ENCODE assay signal across 13 cellular contexts in the genomic region with DNA sequence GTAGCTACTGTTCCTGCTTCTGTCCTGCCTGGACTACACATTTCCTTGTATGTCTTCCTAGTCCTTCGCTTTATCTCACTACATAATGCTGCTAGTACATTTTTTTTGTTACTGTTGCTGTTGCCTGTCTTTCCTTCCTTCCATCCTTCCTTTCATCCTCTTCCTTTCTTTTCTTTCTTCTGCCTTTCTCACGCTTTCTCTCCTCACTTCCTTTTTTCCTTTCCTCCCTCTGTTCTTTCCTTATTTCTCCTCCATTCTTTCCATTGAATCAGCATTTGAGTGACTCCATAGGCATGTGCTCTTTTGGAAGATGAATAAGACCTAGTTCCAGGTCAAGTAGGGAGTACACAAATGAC. TPM values are rescaled to one million over a fixed set of nuclear protein-coding genes. Genes with fewer than 3 reads are reported as not detected.
DNase-seq lines count a peak whose midpoint lies in the region; ATAC-seq and TF ChIP-seq lines count a peak whose summit lies in the region.
"Had no signal": no experiment of that assay in that cellular context is flagged by ENCODE, and none has a peak within 500 bp of the region (broad histone marks: within the 10 kb centered on the region; RNA-seq: fewer than 3 reads in every experiment).

No MANE protein-coding gene starts in this region.

- H3K4me3 ChIP-seq in AG04450 (ENCODE audit: low read depth, low read length) = no peak overlapping the region
- no peak overlapping the region for H3K4me3 ChIP-seq in breast epithelium
- no peak overlapping the region for H3K4me3 ChIP-seq in neural progenitor cell
- H3K4me3 ChIP-seq: testis had no signal

- DNase-seq in AG04450 (ENCODE audit: low read depth, low spot score) = no peak
- no peak for DNase-seq in HFFc6
- no peak for DNase-seq in breast epithelium (ENCODE audit: low spot score in 2 of 2)
- no peak for DNase-seq in osteocyte (ENCODE audit: extremely low spot score, unreplicated experiment)
- DNase-seq in activated CD8-positive, alpha-beta memory T cell treated with anti-CD3 and anti-CD28 coated beads, Interleukin-2, amount 50 U/mL, for 48 hours = no peak
- DNase-seq in NCI-H2107 treated with DMSO at 0.1 percent for 48 hours (lab: John Stamatoyannopoulos, UW; ENCODE audit: unreplicated experiment) = no peak
- no peak for DNase-seq in neural progenitor cell (ENCODE audit: low spot score)
- DNase-seq: left colon, natural killer cell, NCI-H2081 treated with DMSO at 0.1 percent for 48 hours, small intestine, testis had no signal

- H3K36me3 Mint-ChIP-seq in HFFc6 (ENCODE audit: low read depth) = peaks cover 27% of the 10 kb centered on the region
- peaks cover 21% of the 10 kb centered on the region for H3K36me3 Mint-ChIP-seq in osteocyte (ENCODE audit: unreplicated experiment)
- peaks cover 27% of the 10 kb centered on the region for H3K36me3 Mint-ChIP-seq in neural progenitor cell
- H3K36me3 Mint-ChIP-seq: natural killer cell had no signal

- no peak overlapping the region for H2AFZ ChIP-seq in neural progenitor cell (replicated peaks)

- H3K4me1 Mint-ChIP-seq in HFFc6 (ENCODE audit: low read depth) = peaks cover 23% of the 10 kb centered on the region
- H3K4me1 Mint-ChIP-seq in osteocyte (ENCODE audit: unreplicated experiment) = peaks cover 22% of the 10 kb centered on the region
- H3K4me1 Mint-ChIP-seq in neural progenitor cell = no peaks in the 10 kb centered on the region

- H3K27me3 ChIP-seq in AG04450 (ENCODE audit: control insufficient read depth, insufficient read depth, low read length) (no peaks in the 10 kb centered on the region), breast epithelium (no peaks in the 10 kb centered on the region), neural progenitor cell (no peaks in the 10 kb centered on the region)
- H3K27me3 ChIP-seq: testis had no signal

- H3F3A ChIP-seq in neural progenitor cell (ENCODE audit: low read depth) = no peaks in the 10 kb centered on the region

- ATAC-seq in GM21737 (IDR thresholded peaks at IDR 0.05; ENCODE audit: unreplicated experiment) = no peak
- ATAC-seq: left colon, natural killer cell had no signal

- POLR2A ChIA-PET in AG04450 (lab: Yijun Ruan, JAX) = interaction anchor here (1.3 to 2.0 kb wide), 3 partner anchors 9 to 64 kb away, joined by 3 to 22 read pairs (median 6); no protein-coding TSS in a partner anchor

- H3K27me3 Mint-ChIP-seq in HFFc6 (ENCODE audit: insufficient read depth) (no peaks in the 10 kb centered on the region), osteocyte (ENCODE audit: unreplicated experiment) (no peaks in the 10 kb centered on the region), neural progenitor cell (ENCODE audit: insufficient read depth, low read depth) (no peaks in the 10 kb centered on the region)

- peak overlapping the region; percentile 41 for H3K4me3 Mint-ChIP-seq in HFFc6
- H3K4me3 Mint-ChIP-seq in osteocyte (ENCODE audit: unreplicated experiment) = no peak overlapping the region
- no peak overlapping the region for H3K4me3 Mint-ChIP-seq in neural progenitor cell
- H3K4me3 Mint-ChIP-seq: natural killer cell had no signal

- H4K20me1 ChIP-seq in neural progenitor cell (ENCODE audit: low read depth) = no peaks in the 10 kb centered on the region

- no peak overlapping the region for H3K4me2 ChIP-seq in neural progenitor cell

- no peak for TF ChIP-seq POLR2A in breast epithelium (IDR thresholded peaks at IDR 0.05)

- H3K9ac ChIP-seq in neural progenitor cell = no peak overlapping the region

- intact Hi-C loops in breast epithelium (cut with DNase I; ENCODE audit: low total_unique reads) = no loop called here

- H3K9me3 Mint-ChIP-seq in HFFc6 (no peaks in the 10 kb centered on the region), osteocyte (ENCODE audit: unreplicated experiment) (no peaks in the 10 kb centered on the region), neural progenitor cell (no peaks in the 10 kb centered on the region)
- H3K9me3 Mint-ChIP-seq: natural killer cell had no signal

- peaks cover 16% of the 10 kb centered on the region for H3K79me2 ChIP-seq in neural progenitor cell (ENCODE audit: low read depth)

- H3K4me1 ChIP-seq in breast epithelium (no peaks in the 10 kb centered on the region), neural progenitor cell (no peaks in the 10 kb centered on the region)
- H3K4me1 ChIP-seq: testis had no signal

- H3K27ac ChIP-seq in AG04450 (ENCODE audit: low read depth, low read length) = peak overlapping the region; percentile 75
- peak overlapping the region; percentile 77 to 78 for H3K27ac ChIP-seq in breast epithelium
- no peak overlapping the region for H3K27ac ChIP-seq in neural progenitor cell
- H3K27ac ChIP-seq: testis had no signal

- no peak for TF ChIP-seq CTCF in AG04450 (IDR thresholded peaks at IDR 0.05; ENCODE audit: low read depth, low read length)
- no peak for TF ChIP-seq CTCF in HFFc6 (IDR thresholded peaks at IDR 0.05)
- no peak for TF ChIP-seq CTCF in breast epithelium (IDR thresholded peaks at IDR 0.05)
- TF ChIP-seq CTCF in osteocyte (IDR thresholded peaks at IDR 0.05) = no peak
- no peak for TF ChIP-seq CTCF in neural progenitor cell (IDR thresholded peaks at IDR 0.05)

- H3K36me3 ChIP-seq in breast epithelium (no peaks in the 10 kb centered on the region), neural progenitor cell (no peaks in the 10 kb centered on the region)

- CTCF ChIA-PET in AG04450 (lab: Charles Lee) = interaction anchor here (0.7 to 3.5 kb wide), 3 partner anchors 11 to 333 kb away, joined by 4 to 17 read pairs (median 4); no protein-coding TSS in a partner anchor

- peak overlapping the region; percentile 89 for H3K27ac Mint-ChIP-seq in HFFc6
- H3K27ac Mint-ChIP-seq in osteocyte (ENCODE audit: unreplicated experiment) = peak overlapping the region; percentile 80
- no peak overlapping the region for H3K27ac Mint-ChIP-seq in neural progenitor cell
- H3K27ac Mint-ChIP-seq: natural killer cell had no signal

- H3K9me3 ChIP-seq in AG04450 (ENCODE audit: control insufficient read depth, insufficient read depth, low read length) = no peaks in the 10 kb centered on the region
- H3K9me3 ChIP-seq in breast epithelium = no peaks in the 10 kb centered on the region
- no peaks in the 10 kb centered on the region for H3K9me3 ChIP-seq in neural progenitor cell (ENCODE audit: low read depth)
- H3K9me3 ChIP-seq: testis had no signal

RNA-seq across cellular contexts. Expression of a gene that starts 46.3 kb away (rescaled TPM):
- polyA plus RNA-seq in AG04450 (2011; rRNA removed) = 12.3 and 12.7 TPM in 2 replicates
- polyA minus RNA-seq in AG04450 (2011; rRNA and poly(A)+ RNA removed) = 25.5 and 31.7 TPM in 2 replicates
- total RNA-seq in HFFc6 (2021; fragmentation: NEBNext Ultra II Directional; extraction: Animal tissue kit (Norgen Biotek cat#: 25700)) = 10 to 100 TPM; 16.8 to 26.2 (median 22.3) TPM
- total RNA-seq in breast epithelium (10 to 100 TPM; 24.6 to 49.2 (median 45.2) TPM), osteocyte (20.7 and 24.1 TPM in 2 replicates), neural progenitor cell (ENCODE audit: low replicate concordance) (44.2 and 59.6 TPM in 2 replicates)
